ENCODE assay signal across 8 cellular contexts in the genomic region with DNA sequence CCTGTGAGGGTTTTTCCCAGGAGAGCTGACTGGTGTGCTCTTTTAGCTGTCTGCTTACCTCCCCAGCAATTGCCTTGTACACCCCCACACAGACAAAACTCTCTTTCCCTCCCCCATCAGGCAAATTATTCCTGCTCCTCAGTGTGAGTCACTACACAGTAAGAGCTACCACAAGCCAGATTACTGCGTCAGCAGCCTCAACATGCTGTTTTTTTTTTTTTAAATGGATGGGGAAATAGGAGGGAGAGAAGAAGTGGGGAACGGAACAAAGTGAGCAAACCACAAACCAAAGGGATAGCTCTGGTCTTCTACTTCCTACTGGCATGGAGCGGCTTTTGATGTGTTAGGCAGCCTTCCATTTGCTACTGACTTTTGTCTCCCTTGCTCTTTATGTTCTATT.
A peak's percentile ranks its signal among the peaks of the same experiment; 100 is the strongest.
DNase-seq lines count a peak whose midpoint lies in the region; ATAC-seq, FAIRE-seq and TF ChIP-seq lines count a peak whose summit lies in the region.

No MANE protein-coding gene starts in this region.

- peaks cover 4% of the 10 kb centered on the region for H3K9me3 Mint-ChIP-seq in nephron progenitor cell

- DNase-seq in AG08395 (ENCODE audit: low spot score) (peak; percentile 84), HTR-8/SVneo (ENCODE audit: insufficient read length, low spot score) (peak; percentile 17), brain microvascular endothelial cell (peak; percentile 86), lung microvascular endothelial cell (ENCODE audit: low read depth in 2 of 2) (peak; percentile 13 to 76), nephron progenitor cell (no peak), small intestine (no peak)
- DNase-seq in activated CD8-positive, alpha-beta memory T cell treated with anti-CD3 and anti-CD28 coated beads, Interleukin-2, amount 50 U/mL, for 48 hours, result no peak

- H3K4me1 Mint-ChIP-seq in nephron progenitor cell, result peaks cover 35% of the 10 kb centered on the region

- H3K36me3 ChIP-seq in brain microvascular endothelial cell (replicated peaks), result no peaks in the 10 kb centered on the region
- no peaks in the 10 kb centered on the region for H3K36me3 ChIP-seq in small intestine (ENCODE audit: control insufficient read depth in 2 of 2, insufficient read depth in 2 of 2, low read length in 2 of 2)

- 44 to 79% (median 58%) methylated on average over 3 of the region's 3 CpGs for WGBS in small intestine, 3 donors

- ATAC-seq in GM18867 (IDR thresholded peaks at IDR 0.05; ENCODE audit: unreplicated experiment), result no peak

- no peak overlapping the region for H3K4me3 Mint-ChIP-seq in nephron progenitor cell

- H3K36me3 Mint-ChIP-seq in nephron progenitor cell (ENCODE audit: low read depth), result no peaks in the 10 kb centered on the region

- H3K4me1 ChIP-seq in small intestine (ENCODE audit: control insufficient read depth in 2 of 2, insufficient read depth in 1 of 2, low read depth in 1 of 2, low read length in 1 of 2), result no peaks in the 10 kb centered on the region

- peak overlapping the region; percentile 63 for H3K27ac ChIP-seq in brain microvascular endothelial cell
- H3K27ac ChIP-seq in small intestine (ENCODE audit: low read depth in 1 of 2, low read length in 1 of 2), result peak overlapping the region in 1 of 2 donors; percentile 72

- H3K4me3 ChIP-seq in brain microvascular endothelial cell (ENCODE audit: low read depth, low read length), result no peak overlapping the region
- H3K4me3 ChIP-seq in small intestine (ENCODE audit: low read depth in 1 of 2, low read length in 2 of 2), result no peak overlapping the region

- H3K27me3 Mint-ChIP-seq in nephron progenitor cell (ENCODE audit: low read depth, poor library complexity), result no peaks in the 10 kb centered on the region

- in situ Hi-C loops in brain microvascular endothelial cell (cut with HindIII; ENCODE audit: low pct_ligation_motif_present, low sequenced_read_pairs), result no loop called here

- no peaks in the 10 kb centered on the region for H3K9me3 ChIP-seq in small intestine (ENCODE audit: control insufficient read depth, low read depth)

- no peak overlapping the region for H3K27ac Mint-ChIP-seq in nephron progenitor cell

- no peak for TF ChIP-seq CTCF in brain microvascular endothelial cell (IDR thresholded peaks at IDR 0.05; ENCODE audit: low read depth, low read length, missing control alignments)
- TF ChIP-seq CTCF in nephron progenitor cell (IDR thresholded peaks at IDR 0.05), result no peak

- no peak for FAIRE-seq in HTR-8/SVneo (lab: Jason Lieb, UNC)
- no peak for FAIRE-seq in small intestine (lab: Jason Lieb, UNC)

- H3K27me3 ChIP-seq in brain microvascular endothelial cell (replicated peaks), result no peaks in the 10 kb centered on the region
- no peaks in the 10 kb centered on the region for H3K27me3 ChIP-seq in small intestine (ENCODE audit: control insufficient read depth in 2 of 2, insufficient read depth in 2 of 2, low read length in 2 of 2)

Comparison
In these comparisons a context has a peak if more than half of its experiments do, and no peak if none do; other contexts are left out.
1. DNase-seq: peak in AG08395 (single experiment), HTR-8/SVneo (single experiment), brain microvascular endothelial cell (single experiment) and lung microvascular endothelial cell (2 of 2); none in nephron progenitor cell (single experiment), small intestine (single experiment) and activated CD8-positive, alpha-beta memory T cell treated with anti-CD3 and anti-CD28 coated beads, Interleukin-2, amount 50 U/mL, for 48 hours (single experiment).